Comparison of ENCODE assay signal across 37 cellular contexts in the genomic region with DNA sequence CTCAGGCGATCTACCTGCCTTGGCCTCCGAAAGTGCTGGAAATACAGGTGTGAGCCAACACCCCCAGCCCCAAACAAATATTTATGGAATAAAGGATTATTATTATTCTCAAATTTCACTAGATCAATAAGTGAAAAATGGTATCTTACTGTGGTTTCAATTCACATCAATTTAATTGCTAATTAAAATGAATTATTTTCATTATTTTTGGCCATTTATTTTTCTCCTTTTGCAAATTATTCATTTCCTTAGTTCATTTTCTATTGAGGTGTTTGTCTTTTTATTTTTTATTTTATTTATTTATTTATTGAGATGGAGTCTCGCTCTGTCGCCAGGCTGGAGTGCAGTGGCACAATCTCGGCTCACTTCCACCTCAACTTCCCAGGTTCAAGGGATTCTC. TPM values are rescaled to one million over a fixed set of nuclear protein-coding genes. Genes with fewer than 3 reads are reported as not detected.
DNase-seq lines count a peak whose midpoint lies in the region; ATAC-seq, FAIRE-seq and TF ChIP-seq lines count a peak whose summit lies in the region.
"Had no signal": no experiment of that assay in that cellular context is flagged by ENCODE, and none has a peak within 500 bp of the region (broad histone marks: within the 10 kb centered on the region; RNA-seq: fewer than 3 reads in every experiment).

No MANE protein-coding gene starts in this region.

- DNase-seq in WTC11 (ENCODE audit: low spot score) (no peak), coronary artery (ENCODE audit: low spot score) (peak; percentile 19), esophagus muscularis mucosa (ENCODE audit: extremely low spot score) (peak; percentile 17), kidney (no peak), hepatic stellate cell (ENCODE audit: low spot score) (no peak), SW 1271 (lab: John Stamatoyannopoulos, UW) (no peak), Right ventricle myocardium inferior (ENCODE audit: missing footprints) (no peak), SKM-1 (lab: John Stamatoyannopoulos, UW; ENCODE audit: unreplicated experiment) (no peak)
- DNase-seq: 8988T; ACHN; AML-193; BE2C; C1 segment of cervical spinal cord; Caco-2; Calu3; CD4-positive, alpha-beta memory T cell; CD4-positive, alpha-beta T cell; CD4-positive, CD25-positive, alpha-beta regulatory T cell; CD8-positive, alpha-beta memory T cell; CD8-positive, alpha-beta T cell; COR-L47; DMS 273 treated with DMSO at 0.1 percent for 48 hours; DMS153; DMS53; DMS79; DMS79 treated with DMSO at 0.1 percent for 48 hours; DND-41; EL had no signal

- H3K36me3 ChIP-seq in esophagus muscularis mucosa: no peaks in the 10 kb centered on the region
- H3K36me3 ChIP-seq in kidney (ENCODE audit: control insufficient read depth in 1 of 2, insufficient read depth in 2 of 2, low read length in 2 of 2): no peaks in the 10 kb centered on the region
- H3K36me3 ChIP-seq: BE2C, BLaER1 had no signal

- POLR2A ChIA-PET in WTC11 (lab: Charles Lee): no interaction called here

- no peak overlapping the region for H3K27ac Mint-ChIP-seq in WTC11
- H3K27ac Mint-ChIP-seq: B cell; CD14-positive monocyte; CD4-positive, alpha-beta memory T cell; CD4-positive, alpha-beta T cell; CD4-positive, CD25-positive, alpha-beta regulatory T cell; CD8-positive, alpha-beta memory T cell; CD8-positive, alpha-beta T cell had no signal

- ATAC-seq in WTC11: no peak
- ATAC-seq in Right ventricle myocardium inferior: no peak
- ATAC-seq: A549; CD8-positive, alpha-beta T cell had no signal

- H3K4me3 ChIP-seq in coronary artery: no peak overlapping the region
- no peak overlapping the region for H3K4me3 ChIP-seq in esophagus muscularis mucosa
- no peak overlapping the region for H3K4me3 ChIP-seq in kidney (ENCODE audit: low read length in 2 of 2)
- H3K4me3 ChIP-seq: A549; BLaER1; BLaER1 treated with 17β-estradiol and CSF1 and Interleukin-3, amounts not matched to agents 10 nM and 100 nM had no signal

- H3K4me1 ChIP-seq in esophagus muscularis mucosa (peaks cover 6 to 10% (median 9%) of the 10 kb centered on the region in 4 donors), kidney (ENCODE audit: control insufficient read depth in 1 of 2, insufficient read depth in 1 of 2, low read depth in 1 of 2, low read length in 2 of 2) (peaks cover 0 to 2% of the 10 kb centered on the region in 2 donors)
- H3K4me1 ChIP-seq: A549, BE2C, Caco-2 had no signal

- H3K4me3 Mint-ChIP-seq in WTC11: no peak overlapping the region
- H3K4me3 Mint-ChIP-seq: B cell; CD14-positive monocyte; CD4-positive, alpha-beta memory T cell; CD4-positive, alpha-beta T cell; CD4-positive, CD25-positive, alpha-beta regulatory T cell; CD8-positive, alpha-beta memory T cell; CD8-positive, alpha-beta T cell had no signal

- FAIRE-seq in kidney (lab: Jason Lieb, UNC): peak; percentile 29
- FAIRE-seq: A204.1, A549, D721Med had no signal

- H3K27me3 Mint-ChIP-seq in WTC11 (ENCODE audit: low read depth): no peaks in the 10 kb centered on the region

- H3K9me3 ChIP-seq in esophagus muscularis mucosa (peaks cover 0 to 17% (median 12%) of the 10 kb centered on the region in 4 donors), kidney (ENCODE audit: control insufficient read depth in 1 of 2, low read length in 2 of 2) (no peaks in the 10 kb centered on the region)
- H3K9me3 ChIP-seq: BE2C had no signal

- no peak overlapping the region for H3K9ac ChIP-seq in kidney (ENCODE audit: low read length in 2 of 2)
- H3K9ac ChIP-seq: BLaER1; BLaER1 treated with 17β-estradiol and CSF1 and Interleukin-3, amounts not matched to agents 10 nM and 100 nM had no signal

- TF ChIP-seq CTCF in WTC11 (IDR thresholded peaks at IDR 0.05) (no peak), coronary artery (IDR thresholded peaks at IDR 0.05) (no peak), esophagus muscularis mucosa (IDR thresholded peaks at IDR 0.05) (no peak), kidney (IDR thresholded peaks at IDR 0.05; ENCODE audit: borderline replicate concordance, extremely low read depth, insufficient read depth) (no peak)

- TF ChIP-seq POLR2A in esophagus muscularis mucosa (IDR thresholded peaks at IDR 0.05; ENCODE audit: low read depth): no peak

- H3K4me1 Mint-ChIP-seq in WTC11: no peaks in the 10 kb centered on the region
- H3K4me1 Mint-ChIP-seq: B cell; CD14-positive monocyte; CD4-positive, alpha-beta memory T cell; CD4-positive, CD25-positive, alpha-beta regulatory T cell; CD8-positive, alpha-beta memory T cell had no signal

- peaks cover 30% of the 10 kb centered on the region for H3K9me3 Mint-ChIP-seq in WTC11

- 98% methylated on average over 5 of the region's 5 CpGs for WGBS in esophagus muscularis mucosa

- H3K27ac ChIP-seq in coronary artery (no peak overlapping the region), esophagus muscularis mucosa (replicated peaks in 1 of 4) (no peak overlapping the region), kidney (ENCODE audit: low read depth in 2 of 2, low read length in 2 of 2) (no peak overlapping the region)
- H3K27ac ChIP-seq: 22Rv1; A549; BLaER1; BLaER1 treated with 17β-estradiol and CSF1 and Interleukin-3, amounts not matched to agents 10 nM and 100 nM; C4-2B had no signal

- no peaks in the 10 kb centered on the region for H3K27me3 ChIP-seq in esophagus muscularis mucosa
- H3K27me3 ChIP-seq: BE2C; BLaER1; BLaER1 treated with 17β-estradiol and CSF1 and Interleukin-3, amounts not matched to agents 10 nM and 100 nM had no signal

- TF ChIP-seq EP300 in esophagus muscularis mucosa (IDR thresholded peaks at IDR 0.05): no peak

- CTCF ChIA-PET in WTC11 (lab: Charles Lee): no interaction called here

- H3K36me3 Mint-ChIP-seq in WTC11: peaks cover 16% of the 10 kb centered on the region
- H3K36me3 Mint-ChIP-seq: CD4-positive, CD25-positive, alpha-beta regulatory T cell; CD8-positive, alpha-beta T cell had no signal

- intact Hi-C loops in esophagus muscularis mucosa (cut with DNase I) (no loop called here), kidney (cut with DNase I) (no loop called here), Right ventricle myocardium inferior (cut with DNase I) (no loop called here)

TF ChIP-seq in WTC11, 78 proteins besides CTCF, POLR2A, EP300 and RAD21:
- TF ChIP-seq HMGA2 (CRISPR knock-in tag; IDR thresholded peaks at IDR 0.05) (peak; percentile 95), ATF3 (CRISPR knock-in tag; conservative IDR thresholded peaks at IDR 0.05) (no peak)

RNA-seq across cellular contexts. Expression of gene HS6ST1, which starts 11.9 kb away (rescaled TPM):
- 50.3 to 55.5 TPM (median 55.1 TPM) in 3 replicates for total RNA-seq in WTC11 (2021)
- total RNA-seq in esophagus muscularis mucosa: 10 to 100 TPM; 17.4 to 62.2 (median 38.5) TPM
- total RNA-seq in kidney: 73.9 TPM
- 49.6 TPM for polyA plus RNA-seq in kidney (ENCODE audit: insufficient read depth, low read depth, low replicate concordance)
- total RNA-seq in Right ventricle myocardium inferior: 34.9 TPM

Comparison
In these comparisons a context has a peak if more than half of its experiments do, and no peak if none do; other contexts are left out.
1. DNase-seq: peak in coronary artery (single experiment) and esophagus muscularis mucosa (single experiment); none in WTC11 (single experiment), kidney (single experiment), hepatic stellate cell (single experiment), SW 1271 (0 of 2), Right ventricle myocardium inferior (single experiment) and SKM-1 (single experiment).